In genomic region chrX:100407147-100407783, GRCh38 we compare ENCODE assay signal across 2 cellular contexts.
TF ChIP-seq lines count a peak whose summit lies in the region.

No MANE protein-coding gene starts in this region.

TF ChIP-seq in GM23338, 12 proteins besides CTCF, POLR2A, EP300 and RAD21:
- TF ChIP-seq EZH2 (IDR thresholded peaks at IDR 0.05; ENCODE audit: low read depth, unreplicated experiment) (peak; percentile 79), JUNB (IDR thresholded peaks at IDR 0.05; ENCODE audit: unreplicated experiment) (no peak)

TF ChIP-seq in IMR-90, 13 proteins besides CTCF, POLR2A, EP300 and RAD21:
- no peak for TF ChIP-seq SMC3 (IDR thresholded peaks at IDR 0.05; ENCODE audit: low read depth, low read length)
- TF ChIP-seq RCOR1 (IDR thresholded peaks at IDR 0.05; ENCODE audit: insufficient replicate concordance, low read length): no peak
- TF ChIP-seq NFE2L2 (IDR thresholded peaks at IDR 0.05; ENCODE audit: low read depth, low read length): no peak
- TF ChIP-seq RFX5 (IDR thresholded peaks at IDR 0.05; ENCODE audit: low read depth, low read length): no peak
- no peak for TF ChIP-seq FOS (IDR thresholded peaks at IDR 0.05; ENCODE audit: low read depth, low read length)
- TF ChIP-seq BHLHE40 (IDR thresholded peaks at IDR 0.05; ENCODE audit: low read depth, low read length): no peak
- no peak for TF ChIP-seq CHD1 (IDR thresholded peaks at IDR 0.05; ENCODE audit: low read depth, low read length)
- TF ChIP-seq MXI1 (IDR thresholded peaks at IDR 0.05; ENCODE audit: borderline replicate concordance, low read depth, low read length): no peak
- no peak for TF ChIP-seq CEBPB (IDR thresholded peaks at IDR 0.05; ENCODE audit: low read depth, low read length)
- no peak for TF ChIP-seq MAZ (IDR thresholded peaks at IDR 0.05; ENCODE audit: borderline replicate concordance, low read depth, low read length)
TF ChIP-seq in IMR-90: peak in this region for 0.
